21 cellular contexts compared by ENCODE assay signal in the genomic region with DNA sequence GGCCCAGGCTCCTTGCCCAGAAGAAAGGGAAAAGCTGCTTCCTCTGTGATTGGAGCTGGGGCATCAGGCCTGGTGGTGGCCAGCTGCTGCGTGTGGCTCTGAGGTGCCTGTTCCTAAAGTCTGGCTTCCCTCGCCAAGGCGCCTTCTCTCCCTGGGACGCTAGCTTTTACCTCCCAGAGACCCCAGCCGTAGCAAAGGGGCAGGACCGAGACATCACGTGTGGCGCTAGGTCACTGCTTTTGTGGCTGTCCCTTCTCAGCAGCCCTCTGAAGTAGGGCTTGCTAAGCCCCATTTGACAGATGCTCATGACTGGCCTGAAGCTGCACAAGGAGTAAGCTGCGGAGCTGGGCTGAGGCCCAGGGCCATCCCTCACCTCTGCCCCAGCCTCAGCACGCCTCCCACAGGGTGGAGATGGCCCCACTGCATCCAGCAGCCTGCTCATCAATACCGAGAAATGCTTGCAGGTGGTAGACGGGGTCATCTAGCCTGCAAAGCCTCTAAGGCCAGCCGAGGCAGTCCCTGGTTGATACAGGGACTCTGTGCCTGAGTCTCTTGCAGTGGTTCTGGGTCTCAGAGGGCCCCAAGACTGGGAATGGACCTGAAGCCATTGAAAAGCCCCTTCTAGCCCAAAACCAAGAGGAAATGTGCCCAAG.
"Had no signal": no experiment of that assay in that cellular context is flagged by ENCODE, and none has a peak within 500 bp of the region (broad histone marks: within the 10 kb centered on the region; RNA-seq: fewer than 3 reads in every experiment).

No MANE protein-coding gene starts in this region.

- H3K36me3 ChIP-seq: SJSA1 had no signal

- H3K4me3 ChIP-seq: SJSA1, SK-N-MC had no signal

- H3K27ac Mint-ChIP-seq: IgD-negative memory B cell had no signal

- H3K4me1 Mint-ChIP-seq: IgD-negative memory B cell had no signal

- H3K36me3 Mint-ChIP-seq: IgD-negative memory B cell had no signal

- H3K27ac ChIP-seq: SJSA1, SK-N-MC had no signal

- H3K27me3 Mint-ChIP-seq: IgD-negative memory B cell had no signal

- DNase-seq: KBM-7, MV-4-11, NCI-H1048, NCI-H1105, NCI-H1417, NCI-H1436 treated with DMSO at 0.1 percent for 48 hours, NCI-H1694, NCI-H187 treated with DMSO at 0.1 percent for 48 hours, NCI-H2029 treated with DMSO at 0.1 percent for 48 hours, NCI-H2171 treated with DMSO at 0.1 percent for 48 hours, NCI-H345, NCI-H446 treated with DMSO at 0.1 percent for 48 hours, NCI-H526, NCI-H748 treated with DMSO at 0.1 percent for 48 hours, Right ventricle myocardium superior, RPMI8226, SIG-M5 had no signal

- H3K27me3 ChIP-seq: SJSA1 had no signal

- FAIRE-seq: RCC 7860 had no signal

- H3K4me3 Mint-ChIP-seq: IgD-negative memory B cell had no signal

- H3K4me1 ChIP-seq: SJSA1 had no signal
